In the genomic region with DNA sequence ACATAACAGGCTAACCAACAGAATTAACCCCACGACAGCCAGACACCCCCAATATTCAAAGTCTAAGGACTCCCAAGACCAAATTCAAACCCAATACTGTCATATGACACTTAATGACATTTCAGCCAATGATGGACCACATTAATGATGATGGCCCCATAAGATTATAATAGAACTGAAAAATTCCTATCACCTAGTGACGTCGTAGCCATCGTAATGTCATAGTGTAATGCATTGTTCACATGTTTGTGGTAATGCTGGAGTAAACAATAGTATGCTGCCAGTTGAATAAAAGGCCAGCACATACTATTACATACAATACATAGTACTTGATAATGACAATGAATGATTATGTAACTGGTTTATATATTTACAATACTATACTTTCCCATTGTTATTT, we compare ENCODE assay signal across 27 cellular contexts.
"Had no signal": no experiment of that assay in that cellular context is flagged by ENCODE, and none has a peak within 500 bp of the region (broad histone marks: within the 10 kb centered on the region; RNA-seq: fewer than 3 reads in every experiment).

No MANE protein-coding gene starts in this region.

- FAIRE-seq: islet of Langerhans, keratinocyte had no signal

- H3K27ac ChIP-seq: colonic mucosa, epithelial cell of prostate, esophagus squamous epithelium, gastrocnemius medialis, heart right ventricle, left lung, lower lobe of right lung had no signal

- H3K36me3 Mint-ChIP-seq: naive thymus-derived CD8-positive, alpha-beta T cell had no signal

- DNase-seq: colonic mucosa; cortex of kidney; effector CD8-positive, alpha-beta T cell; effector memory CD8-positive, alpha-beta T cell; erythroblast; esophagus squamous epithelium; foreskin fibroblast; foreskin melanocyte; gastrocnemius medialis; glutamatergic neuron; head of caudate nucleus; heart right ventricle; hippocampal formation; left cardiac atrium; left lung; left ventricle myocardium superior; lower lobe of right lung; mesenchymal stem cell; mucosa of descending colon; naive B cell; naive thymus-derived CD8-positive, alpha-beta T cell had no signal

- H3K27ac Mint-ChIP-seq: dendritic cell treated with granulocyte-macrophage colony-stimulating factor and Interleukin-4, amounts not matched to agents 40 ng/mL and 50 ng/mL, for 4 days; mesothelial cell of epicardium; naive B cell; naive thymus-derived CD8-positive, alpha-beta T cell had no signal

- H3K4me1 ChIP-seq: colonic mucosa, esophagus squamous epithelium, left lung, lower lobe of right lung had no signal

- H3K9me3 ChIP-seq: colonic mucosa, esophagus squamous epithelium, gastrocnemius medialis, heart right ventricle, left lung, lower lobe of right lung, mucosa of descending colon had no signal

- H3K27me3 Mint-ChIP-seq: dendritic cell treated with granulocyte-macrophage colony-stimulating factor and Interleukin-4, amounts not matched to agents 40 ng/mL and 50 ng/mL, for 4 days; effector memory CD8-positive, alpha-beta T cell; naive B cell; naive thymus-derived CD8-positive, alpha-beta T cell had no signal

- H3K9me3 Mint-ChIP-seq: dendritic cell treated with granulocyte-macrophage colony-stimulating factor and Interleukin-4, amounts not matched to agents 40 ng/mL and 50 ng/mL, for 4 days; effector memory CD8-positive, alpha-beta T cell; mesothelial cell of epicardium; naive B cell; naive thymus-derived CD8-positive, alpha-beta T cell had no signal

- H3K4me1 Mint-ChIP-seq: naive B cell; naive thymus-derived CD8-positive, alpha-beta T cell had no signal

- H3K4me3 Mint-ChIP-seq: dendritic cell treated with granulocyte-macrophage colony-stimulating factor and Interleukin-4, amounts not matched to agents 40 ng/mL and 50 ng/mL, for 4 days; effector memory CD8-positive, alpha-beta T cell; mesothelial cell of epicardium; naive B cell; naive thymus-derived CD8-positive, alpha-beta T cell had no signal

- H3K27me3 ChIP-seq: colonic mucosa, esophagus squamous epithelium, gastrocnemius medialis, heart right ventricle, left lung had no signal

- H3K36me3 ChIP-seq: gastrocnemius medialis had no signal

- H3K4me3 ChIP-seq: colonic mucosa, esophagus squamous epithelium, gastrocnemius medialis, heart right ventricle, left lung, lower lobe of right lung, mucosa of descending colon had no signal

- ATAC-seq: effector memory CD8-positive, alpha-beta T cell; esophagus mucosa; gastrocnemius medialis; heart right ventricle; left cardiac atrium; left lung; left ventricle myocardium superior; lower lobe of right lung; mucosa of descending colon; naive thymus-derived CD8-positive, alpha-beta T cell had no signal
